Comparison of ENCODE assay signal across 8 cellular contexts in the genomic region with DNA sequence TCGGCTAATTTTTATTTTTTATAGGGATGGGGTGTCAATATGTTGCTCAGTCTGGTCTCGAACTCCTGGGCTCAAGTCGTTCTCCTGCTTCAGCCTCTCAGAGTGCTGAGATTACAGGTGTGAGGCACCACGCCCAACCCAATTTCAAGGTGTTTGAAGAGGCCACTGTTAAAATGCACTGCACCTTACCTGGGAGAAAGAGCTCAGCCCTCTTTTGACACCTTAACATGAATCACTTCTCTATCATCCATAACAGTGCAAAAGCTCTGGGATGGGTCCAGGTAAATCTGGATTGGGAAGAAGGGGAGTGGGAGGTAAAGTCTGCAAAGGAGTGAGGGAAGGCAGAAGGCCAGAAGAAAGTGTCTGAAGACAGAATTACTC. TPM values are rescaled to one million over a fixed set of nuclear protein-coding genes. Genes with fewer than 3 reads are reported as not detected.
DNase-seq lines count a peak whose midpoint lies in the region; ATAC-seq and TF ChIP-seq lines count a peak whose summit lies in the region.

No MANE protein-coding gene starts in this region.

- WGBS in body of pancreas, 2 donors, result 67 to 69% methylated on average over 2 to 4 of the region's 4 CpGs
- WGBS in mesendoderm (ENCODE audit: extremely low coverage, insufficient coverage, low lambda C conversion rate), result no CpG with 5 or more reads among the region's 4 CpGs
- 65 to 81% (median 78%) methylated on average over 4 of the region's 4 CpGs for WGBS in adrenal gland, 4 donors

- no peak overlapping the region for H2BK15ac ChIP-seq in mesendoderm (replicated peaks; ENCODE audit: low read depth)

- no peak overlapping the region for H2BK5ac ChIP-seq in mesendoderm (ENCODE audit: low read length)

- H3K27me3 ChIP-seq in left ventricle myocardium inferior (ENCODE audit: low read depth), result no peaks in the 10 kb centered on the region
- no peaks in the 10 kb centered on the region for H3K27me3 ChIP-seq in body of pancreas
- H3K27me3 ChIP-seq in mesendoderm (ENCODE audit: insufficient read depth, low read length, poor library complexity), result no peaks in the 10 kb centered on the region
- no peaks in the 10 kb centered on the region for H3K27me3 ChIP-seq in vagina
- no peaks in the 10 kb centered on the region for H3K27me3 ChIP-seq in adrenal gland

- peaks cover 17% of the 10 kb centered on the region for H3K36me3 ChIP-seq in left ventricle myocardium inferior
- H3K36me3 ChIP-seq in body of pancreas (replicated peaks in 1 of 2; ENCODE audit: insufficient read depth in 1 of 2, low read depth in 2 of 2), result peaks cover 5 to 12% of the 10 kb centered on the region in 2 donors
- peaks cover 7% of the 10 kb centered on the region for H3K36me3 ChIP-seq in mesendoderm (ENCODE audit: control insufficient read depth, insufficient read depth, low read length)
- H3K36me3 ChIP-seq in vagina, result peaks cover 0 to 14% of the 10 kb centered on the region in 2 donors
- H3K36me3 ChIP-seq in adrenal gland (replicated peaks in 1 of 2), result peaks cover 0 to 15% of the 10 kb centered on the region in 2 donors

- no peak overlapping the region for H4K5ac ChIP-seq in mesendoderm (ENCODE audit: low read length)

- H3K56ac ChIP-seq in mesendoderm (ENCODE audit: low read length), result peak overlapping the region; percentile 83

- H3K4me3 ChIP-seq in left ventricle myocardium inferior (peak overlapping the region; percentile 92), body of pancreas (peak overlapping the region in 1 of 2 donors; percentile 88), mesendoderm (ENCODE audit: low read length) (no peak overlapping the region), vagina (peak overlapping the region; percentile 80 to 99), adrenal gland (peak overlapping the region in 1 of 4 donors; percentile 98)

- no peak overlapping the region for H3K18ac ChIP-seq in mesendoderm (ENCODE audit: low read length)

- intact Hi-C loops in left ventricle myocardium inferior (cut with micrococcal nuclease), result no loop called here
- intact Hi-C loops in left cardiac atrium (cut with DNase I), result no loop called here
- intact Hi-C loops in body of pancreas (cut with DNase I), result no loop called here
- intact Hi-C loops in vagina (cut with DNase I), result no loop called here
- intact Hi-C loops in adrenal gland (cut with DNase I), result no loop called here

- no peak for ATAC-seq in left cardiac atrium
- no peak for ATAC-seq in body of pancreas
- ATAC-seq in HG02642 (IDR thresholded peaks at IDR 0.05; ENCODE audit: poor library complexity, unreplicated experiment), result no peak

- DNase-seq in left ventricle myocardium inferior (no peak), left cardiac atrium (no peak), body of pancreas (no peak), mesendoderm (peak; percentile 18), vagina (ENCODE audit: extremely low spot score in 2 of 2) (no peak), middle frontal gyrus (ENCODE audit: extremely low spot score, low spot score) (no peak), adrenal gland (no peak)

- no peaks in the 10 kb centered on the region for H3K9me3 ChIP-seq in left ventricle myocardium inferior (replicated peaks)
- no peaks in the 10 kb centered on the region for H3K9me3 ChIP-seq in body of pancreas
- H3K9me3 ChIP-seq in vagina, result no peaks in the 10 kb centered on the region
- no peaks in the 10 kb centered on the region for H3K9me3 ChIP-seq in adrenal gland (replicated peaks in 1 of 3)

- H3K4me1 ChIP-seq in left ventricle myocardium inferior, result peaks cover 29% of the 10 kb centered on the region
- H3K4me1 ChIP-seq in body of pancreas, result peaks cover 24% of the 10 kb centered on the region
- H3K4me1 ChIP-seq in mesendoderm (ENCODE audit: control insufficient read depth, low read depth, low read length), result no peaks in the 10 kb centered on the region
- peaks cover 26% of the 10 kb centered on the region for H3K4me1 ChIP-seq in vagina
- peaks cover 9 to 22% of the 10 kb centered on the region in 2 donors for H3K4me1 ChIP-seq in adrenal gland (replicated peaks in 1 of 2)

- no peak overlapping the region for H2AK5ac ChIP-seq in mesendoderm (ENCODE audit: low read length)

- H3K79me1 ChIP-seq in mesendoderm (ENCODE audit: low read length), result peaks cover 16% of the 10 kb centered on the region

- no peak overlapping the region for H2BK120ac ChIP-seq in mesendoderm (ENCODE audit: low read depth, low read length)

- peak overlapping the region; percentile 97 for H3K27ac ChIP-seq in left ventricle myocardium inferior (replicated peaks)
- H3K27ac ChIP-seq in body of pancreas, result peak overlapping the region in 3 of 4 donors; percentile 86 to 94 (median 91)
- no peak overlapping the region for H3K27ac ChIP-seq in mesendoderm (ENCODE audit: low read depth, low read length)
- H3K27ac ChIP-seq in vagina, result peak overlapping the region; percentile 90
- peak overlapping the region in 2 of 5 donors; percentile 89 to 99 for H3K27ac ChIP-seq in adrenal gland

- H3K79me2 ChIP-seq in mesendoderm (ENCODE audit: control insufficient read depth, insufficient read depth, low read length), result peaks cover 22% of the 10 kb centered on the region

- peak overlapping the region; percentile 83 for H3K4me2 ChIP-seq in mesendoderm (ENCODE audit: low read length)

- no peak overlapping the region for H3K23ac ChIP-seq in mesendoderm (ENCODE audit: low read length)

- TF ChIP-seq CTCF in left ventricle myocardium inferior (IDR thresholded peaks at IDR 0.05; ENCODE audit: borderline replicate concordance), result no peak
- TF ChIP-seq CTCF in body of pancreas (IDR thresholded peaks at IDR 0.05), result no peak
- no peak for TF ChIP-seq CTCF in vagina (IDR thresholded peaks at IDR 0.05)
- no peak for TF ChIP-seq CTCF in adrenal gland (IDR thresholded peaks at IDR 0.05)

- H3K9ac ChIP-seq in mesendoderm (ENCODE audit: low read length), result peak overlapping the region; percentile 50

- no peak overlapping the region for H3K4ac ChIP-seq in mesendoderm (ENCODE audit: low read depth, low read length)

- H4K8ac ChIP-seq in mesendoderm (ENCODE audit: low read depth, low read length), result no peak overlapping the region

- TF ChIP-seq POLR2A in body of pancreas (IDR thresholded peaks at IDR 0.05), result no peak
- TF ChIP-seq POLR2A in vagina (IDR thresholded peaks at IDR 0.05), result no peak
- no peak for TF ChIP-seq POLR2A in adrenal gland (IDR thresholded peaks at IDR 0.05)

RNA-seq across cellular contexts. Expression of gene ZNF282, which starts 0.6 kb away (rescaled TPM):
- total RNA-seq in left ventricle myocardium inferior, result 15.0 TPM
- 10 to 100 TPM; 11.5 to 13.3 TPM for total RNA-seq in left cardiac atrium
- 10 to 100 TPM; 12.7 to 28.0 TPM for total RNA-seq in body of pancreas
- 17.2 TPM for polyA plus RNA-seq in mesendoderm (2013, experiment 1 of 2)
- 17.8 TPM for polyA plus RNA-seq in mesendoderm (2013, experiment 2 of 2)
- 17.9 TPM for total RNA-seq in vagina
- 10 to 100 TPM; 13.6 to 33.8 (median 21.4) TPM for total RNA-seq in adrenal gland
- polyA plus RNA-seq in adrenal gland, result 10 to 100 TPM in 2 of 3 donors, 1 to 10 TPM in 1; 3.6 to 15.1 (median 13.0) TPM

RNA-seq across cellular contexts. Expression of gene ZNF212, which starts 44.7 kb away (rescaled TPM):
- 5.4 TPM for total RNA-seq in left ventricle myocardium inferior
- 1 to 10 TPM; 4.9 to 6.0 TPM for total RNA-seq in left cardiac atrium
- 1 to 10 TPM; 5.7 to 6.6 TPM for total RNA-seq in body of pancreas
- 7.1 TPM for polyA plus RNA-seq in mesendoderm (2013, experiment 1 of 2)
- polyA plus RNA-seq in mesendoderm (2013, experiment 2 of 2), result 7.4 TPM
- total RNA-seq in vagina, result 8.8 TPM
- 10 to 100 TPM in 4 of 8 donors, 1 to 10 TPM in 4; 5.7 to 22.7 (median 10.4) TPM for total RNA-seq in adrenal gland
- 10 to 100 TPM in 2 of 3 donors, 1 to 10 TPM in 1; 5.5 to 14.5 (median 14.5) TPM for polyA plus RNA-seq in adrenal gland

RNA-seq across cellular contexts. Expression of gene ZNF398, which starts 47.5 kb away (rescaled TPM):
- 7.1 TPM for total RNA-seq in left ventricle myocardium inferior
- 10 to 100 TPM in 1 of 2 donors, 1 to 10 TPM in 1; 7.3 to 10.7 TPM for total RNA-seq in left cardiac atrium
- total RNA-seq in body of pancreas, result 10 to 100 TPM; 11.2 to 22.4 TPM
- 9.1 TPM for polyA plus RNA-seq in mesendoderm (2013, experiment 1 of 2)
- polyA plus RNA-seq in mesendoderm (2013, experiment 2 of 2), result 9.8 TPM
- total RNA-seq in vagina, result 21.4 TPM
- 10 to 100 TPM; 11.3 to 18.7 (median 14.7) TPM for total RNA-seq in adrenal gland
- 1 to 10 TPM; 2.0 to 8.5 (median 3.6) TPM for polyA plus RNA-seq in adrenal gland
